In the genomic region with DNA sequence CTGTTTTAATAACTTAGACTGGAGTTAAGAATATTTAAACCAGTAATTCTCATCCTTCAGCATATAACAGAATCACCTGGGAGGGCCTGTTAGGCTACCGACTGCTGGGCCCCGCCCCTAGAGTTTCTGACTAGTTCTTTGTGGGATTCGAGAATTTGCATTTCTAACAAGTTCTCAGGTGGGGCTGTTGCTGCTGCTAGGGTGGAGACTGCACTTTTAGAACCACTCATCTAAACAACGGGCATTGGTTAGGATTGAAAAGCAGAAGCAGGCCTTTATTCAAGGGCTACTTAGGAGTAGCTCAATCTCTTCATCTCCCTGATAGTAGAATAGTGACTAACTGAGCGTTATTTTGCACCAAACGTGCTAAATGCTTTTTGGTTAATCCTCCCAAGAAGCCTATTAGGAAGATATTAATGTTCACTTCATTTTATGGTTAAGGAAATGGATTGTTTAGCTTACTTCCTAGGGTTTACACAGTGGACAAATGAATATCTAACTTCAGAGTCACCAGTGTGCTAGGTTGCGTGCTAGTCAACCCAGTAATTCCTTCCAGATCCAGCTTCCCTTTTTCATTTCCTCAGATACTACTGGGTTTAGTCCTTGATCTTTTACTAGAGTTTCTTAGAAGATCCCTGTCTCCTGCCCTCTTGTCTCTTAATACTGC, we compare ENCODE assay signal across 10 cellular contexts. TPM values are rescaled to one million over a fixed set of nuclear protein-coding genes. Genes with fewer than 3 reads are reported as not detected.
DNase-seq lines count a peak whose midpoint lies in the region; ATAC-seq and TF ChIP-seq lines count a peak whose summit lies in the region.
"Had no signal": no experiment of that assay in that cellular context is flagged by ENCODE, and none has a peak within 500 bp of the region (broad histone marks: within the 10 kb centered on the region; RNA-seq: fewer than 3 reads in every experiment).

No MANE protein-coding gene starts in this region.

- no peaks in the 10 kb centered on the region for H3K79me1 ChIP-seq in mesendoderm (ENCODE audit: low read length)

- no peak overlapping the region for H4K8ac ChIP-seq in mesendoderm (ENCODE audit: low read depth, low read length)

- ATAC-seq in GM19035 (IDR thresholded peaks at IDR 0.05; ENCODE audit: unreplicated experiment) (peak; percentile 95), HG02840 (IDR thresholded peaks at IDR 0.05; ENCODE audit: low FRiP score, unreplicated experiment) (peak; percentile 96)

- H3K4ac ChIP-seq in mesendoderm (ENCODE audit: low read depth, low read length) = no peak overlapping the region

- H3K27me3 ChIP-seq in mesendoderm (ENCODE audit: insufficient read depth, low read length, poor library complexity) (no peaks in the 10 kb centered on the region), brain microvascular endothelial cell (replicated peaks) (no peaks in the 10 kb centered on the region)
- H3K27me3 ChIP-seq in CD4-positive, alpha-beta memory T cell (ENCODE audit: insufficient read depth, low read length) = no peaks in the 10 kb centered on the region

- H3K4me2 ChIP-seq in mesendoderm (ENCODE audit: low read length) = no peak overlapping the region

- in situ Hi-C loops in brain microvascular endothelial cell (cut with HindIII; ENCODE audit: low pct_ligation_motif_present, low sequenced_read_pairs) = no loop called here

- H3K27me3 Mint-ChIP-seq in CD4-positive, alpha-beta memory T cell = no peaks in the 10 kb centered on the region

- H3K4me3 Mint-ChIP-seq in CD4-positive, alpha-beta memory T cell = no peak overlapping the region

- no peak for TF ChIP-seq CTCF in brain microvascular endothelial cell (IDR thresholded peaks at IDR 0.05; ENCODE audit: low read depth, low read length, missing control alignments)

- peak; percentile 31 for DNase-seq in NCI-H2107 (lab: John Stamatoyannopoulos, UW)
- DNase-seq in mesendoderm = peak; percentile 70
- DNase-seq in kidney glomerular epithelial cell (lab: John Stamatoyannopoulos, UW) = no peak
- DNase-seq in D341Med (ENCODE audit: low spot score) = no peak
- DNase-seq in brain microvascular endothelial cell = no peak
- DNase-seq in CD4-positive, alpha-beta memory T cell = no peak
- DNase-seq: lower lobe of right lung had no signal

- peaks cover 0 to 1% (median 0%) of the 10 kb centered on the region in 8 donors for H3K9me3 Mint-ChIP-seq in CD4-positive, alpha-beta memory T cell

- no peak overlapping the region for H2AK5ac ChIP-seq in mesendoderm (ENCODE audit: low read length)

- no CpG with 5 or more reads among the region's 7 CpGs for WGBS in mesendoderm (ENCODE audit: extremely low coverage, insufficient coverage, low lambda C conversion rate)

- peak overlapping the region in 2 of 7 donors; percentile 13 to 14 for H3K27ac Mint-ChIP-seq in CD4-positive, alpha-beta memory T cell

- H3K9me3 ChIP-seq in CD4-positive, alpha-beta memory T cell (ENCODE audit: control insufficient read depth in 1 of 2, low read length in 2 of 2) = no peaks in the 10 kb centered on the region
- H3K9me3 ChIP-seq: lower lobe of right lung had no signal

- no peak overlapping the region for H3K56ac ChIP-seq in mesendoderm (ENCODE audit: low read length)

- H3K18ac ChIP-seq in mesendoderm (ENCODE audit: low read length) = no peak overlapping the region

- intact Hi-C loops in CD4-positive, alpha-beta memory T cell (cut with micrococcal nuclease) = no loop called here

- peaks cover 18 to 35% of the 10 kb centered on the region in 2 donors for H3K36me3 Mint-ChIP-seq in CD4-positive, alpha-beta memory T cell

- H3K79me2 ChIP-seq in mesendoderm (ENCODE audit: control insufficient read depth, insufficient read depth, low read length) = no peaks in the 10 kb centered on the region

- no peak overlapping the region for H3K23ac ChIP-seq in mesendoderm (ENCODE audit: low read length)

- no peak overlapping the region for H3K27ac ChIP-seq in mesendoderm (ENCODE audit: low read depth, low read length)
- no peak overlapping the region for H3K27ac ChIP-seq in brain microvascular endothelial cell
- no peak overlapping the region for H3K27ac ChIP-seq in CD4-positive, alpha-beta memory T cell (ENCODE audit: low read depth, low read length)
- H3K27ac ChIP-seq: lower lobe of right lung, SK-N-MC had no signal

- H3K9ac ChIP-seq in mesendoderm (ENCODE audit: low read length) = no peak overlapping the region

- POLR2A ChIA-PET in CD4-positive, alpha-beta memory T cell (lab: Charles Lee; ENCODE audit: partially characterized antibody) = interaction anchor here (1.2 kb wide), 1 partner anchor 25 kb away, joined by 3 read pairs; no protein-coding TSS in a partner anchor

- H3K36me3 ChIP-seq in mesendoderm (ENCODE audit: control insufficient read depth, insufficient read depth, low read length) (no peaks in the 10 kb centered on the region), brain microvascular endothelial cell (replicated peaks) (peaks cover 2% of the 10 kb centered on the region)
- no peaks in the 10 kb centered on the region for H3K36me3 ChIP-seq in CD4-positive, alpha-beta memory T cell (ENCODE audit: insufficient read depth, low read length)

- H4K5ac ChIP-seq in mesendoderm (ENCODE audit: low read length) = no peak overlapping the region

- H3K4me3 ChIP-seq in mesendoderm (ENCODE audit: low read length) (no peak overlapping the region), brain microvascular endothelial cell (ENCODE audit: low read depth, low read length) (no peak overlapping the region)
- H3K4me3 ChIP-seq in CD4-positive, alpha-beta memory T cell (ENCODE audit: low read length in 2 of 2) = no peak overlapping the region
- H3K4me3 ChIP-seq: lower lobe of right lung, SK-N-MC had no signal

- H2BK120ac ChIP-seq in mesendoderm (ENCODE audit: low read depth, low read length) = no peak overlapping the region

- H2BK5ac ChIP-seq in mesendoderm (ENCODE audit: low read length) = no peak overlapping the region

- peaks cover 0 to 2% (median under 1%) of the 10 kb centered on the region in 4 donors for H3K4me1 Mint-ChIP-seq in CD4-positive, alpha-beta memory T cell

- CTCF ChIA-PET in CD4-positive, alpha-beta memory T cell (lab: Charles Lee; ENCODE audit: partially characterized antibody) = no interaction called here

- H3K4me1 ChIP-seq in mesendoderm (ENCODE audit: control insufficient read depth, low read depth, low read length) = peaks cover 3% of the 10 kb centered on the region
- H3K4me1 ChIP-seq in CD4-positive, alpha-beta memory T cell (ENCODE audit: insufficient read depth, low read length) = no peaks in the 10 kb centered on the region

- no peak overlapping the region for H2BK15ac ChIP-seq in mesendoderm (replicated peaks; ENCODE audit: low read depth)

RNA-seq across cellular contexts. Expression of gene UAP1, which starts 31.1 kb away (rescaled TPM):
- polyA plus RNA-seq in mesendoderm (2013, experiment 1 of 2) = 25.7 TPM
- 27.0 TPM for polyA plus RNA-seq in mesendoderm (2013, experiment 2 of 2)
- total RNA-seq in CD4-positive, alpha-beta memory T cell = 10 to 100 TPM; 21.5 to 22.7 TPM
- polyA plus RNA-seq in CD4-positive, alpha-beta memory T cell = 10 to 100 TPM; 24.6 to 33.7 TPM

RNA-seq across cellular contexts. Expression of gene UHMK1, which starts 32.8 kb away (rescaled TPM):
- polyA plus RNA-seq in mesendoderm (2013, experiment 1 of 2) = 8.2 TPM
- 8.1 TPM for polyA plus RNA-seq in mesendoderm (2013, experiment 2 of 2)
- total RNA-seq in CD4-positive, alpha-beta memory T cell = 10 to 100 TPM; 70.2 to 72.5 TPM
- polyA plus RNA-seq in CD4-positive, alpha-beta memory T cell = 10 to 100 TPM; 35.7 to 53.4 TPM

Comparison
In these comparisons a context has a peak if more than half of its experiments do, and no peak if none do; other contexts are left out.
1. DNase-seq: peak in NCI-H2107 (single experiment) and mesendoderm (single experiment); none in kidney glomerular epithelial cell (single experiment), D341Med (single experiment), brain microvascular endothelial cell (single experiment) and CD4-positive, alpha-beta memory T cell (0 of 5).